8 cellular contexts compared by ENCODE assay signal in genomic region chr12:120725659-120726509, GRCh38. TPM values are rescaled to one million over a fixed set of nuclear protein-coding genes. Genes with fewer than 3 reads are reported as not detected.
A peak's percentile ranks its signal among the peaks of the same experiment; 100 is the strongest.
DNase-seq lines count a peak whose midpoint lies in the region; ATAC-seq, FAIRE-seq and TF ChIP-seq lines count a peak whose summit lies in the region.

A gene with protein sequence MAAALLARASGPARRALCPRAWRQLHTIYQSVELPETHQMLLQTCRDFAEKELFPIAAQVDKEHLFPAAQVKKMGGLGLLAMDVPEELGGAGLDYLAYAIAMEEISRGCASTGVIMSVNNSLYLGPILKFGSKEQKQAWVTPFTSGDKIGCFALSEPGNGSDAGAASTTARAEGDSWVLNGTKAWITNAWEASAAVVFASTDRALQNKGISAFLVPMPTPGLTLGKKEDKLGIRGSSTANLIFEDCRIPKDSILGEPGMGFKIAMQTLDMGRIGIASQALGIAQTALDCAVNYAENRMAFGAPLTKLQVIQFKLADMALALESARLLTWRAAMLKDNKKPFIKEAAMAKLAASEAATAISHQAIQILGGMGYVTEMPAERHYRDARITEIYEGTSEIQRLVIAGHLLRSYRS (plus strand): TSS chr12:120725826. CDS start chr12:120725886, 60 bp downstream.

- no peak within 1 kb of the TSS for H3K27ac ChIP-seq in astrocyte (ENCODE audit: low read depth, low read length)

- H3K4me3 ChIP-seq in astrocyte (ENCODE audit: insufficient read depth, low read depth, low read length) (peak within 1 kb of the TSS; percentile 64), retinal pigment epithelial cell (ENCODE audit: low read length) (peak within 1 kb of the TSS; percentile 59)

- H3K4me1 ChIP-seq in astrocyte (ENCODE audit: insufficient read depth, low read length): peaks cover 7% of the 10 kb centered on the region

- H4K20me1 ChIP-seq in astrocyte (ENCODE audit: insufficient read depth, low read length): no peaks in the 10 kb centered on the region

- FAIRE-seq in GM18507 (lab: Jason Lieb, UNC) (peak; percentile 87), astrocyte (lab: Jason Lieb, UNC) (no peak)

- peak within 1 kb of the TSS; percentile 88 for H3K4me3 Mint-ChIP-seq in astrocyte (ENCODE audit: unreplicated experiment)

- DNase-seq in GM18507 (ENCODE audit: extremely low spot score, insufficient read length, low read depth) (peak; percentile 99), NCI-H1694 treated with DMSO at 0.1 percent for 48 hours (lab: John Stamatoyannopoulos, UW) (peak; percentile 47), T-helper 22 cell (ENCODE audit: low read depth) (peak; percentile 79), astrocyte (ENCODE audit: low read depth) (peak; percentile 52), hippocampal formation (lab: John Stamatoyannopoulos, UW) (peak; percentile 59 to 75), retinal pigment epithelial cell (ENCODE audit: low read depth) (no peak), amniotic stem cell (lab: John Stamatoyannopoulos, UW) (no peak)

- peak; percentile 90 for ATAC-seq in HG02884 (IDR thresholded peaks at IDR 0.05; ENCODE audit: unreplicated experiment)

- H3K27ac Mint-ChIP-seq in astrocyte (ENCODE audit: unreplicated experiment): peak within 1 kb of the TSS; percentile 64

- no peaks in the 10 kb centered on the region for H3K27me3 Mint-ChIP-seq in astrocyte (ENCODE audit: low read depth, unreplicated experiment)

- H3K9me3 Mint-ChIP-seq in astrocyte (ENCODE audit: unreplicated experiment): no peaks in the 10 kb centered on the region

- peaks cover 19% of the 10 kb centered on the region for H3K36me3 Mint-ChIP-seq in astrocyte (ENCODE audit: low read depth, unreplicated experiment)

- H3K79me2 ChIP-seq in astrocyte (ENCODE audit: insufficient read depth, low read length): no peaks in the 10 kb centered on the region

- TF ChIP-seq CTCF in astrocyte (IDR thresholded peaks at IDR 0.05; ENCODE audit: insufficient read depth, low read depth, low read length) (no peak), retinal pigment epithelial cell (conservative IDR thresholded peaks at IDR 0.05; ENCODE audit: low read depth, low read length) (no peak)

- peak within 1 kb of the TSS; percentile 80 for H3K9ac ChIP-seq in astrocyte (ENCODE audit: low read length)

- no peaks in the 10 kb centered on the region for H3K9me3 ChIP-seq in astrocyte (ENCODE audit: insufficient read depth, low read depth, low read length)

- peaks cover 18% of the 10 kb centered on the region for H3K36me3 ChIP-seq in astrocyte (ENCODE audit: insufficient read depth, low read length)

- peak within 1 kb of the TSS; percentile 85 for H2AFZ ChIP-seq in astrocyte (ENCODE audit: low read depth, low read length)

- no peaks in the 10 kb centered on the region for H3K27me3 ChIP-seq in astrocyte (ENCODE audit: insufficient read depth, low read length)

- H3K4me1 Mint-ChIP-seq in astrocyte (ENCODE audit: low read depth, unreplicated experiment): peaks cover 2% of the 10 kb centered on the region

- peak within 1 kb of the TSS; percentile 89 for H3K4me2 ChIP-seq in astrocyte (ENCODE audit: low read length)

RNA-seq across cellular contexts. Expression of the gene that starts here (rescaled TPM):
- 2.8 and 2.9 TPM in 2 replicates for total RNA-seq in astrocyte

Comparison
In these comparisons a context has a peak if more than half of its experiments do, and no peak if none do; other contexts are left out.
1. DNase-seq: peak in GM18507 (single experiment), NCI-H1694 treated with DMSO at 0.1 percent for 48 hours (single experiment), T-helper 22 cell (single experiment), astrocyte (single experiment) and hippocampal formation (2 of 2); none in retinal pigment epithelial cell (single experiment) and amniotic stem cell (single experiment).